ENCODE assay signal across 1 cellular context in the genomic region with DNA sequence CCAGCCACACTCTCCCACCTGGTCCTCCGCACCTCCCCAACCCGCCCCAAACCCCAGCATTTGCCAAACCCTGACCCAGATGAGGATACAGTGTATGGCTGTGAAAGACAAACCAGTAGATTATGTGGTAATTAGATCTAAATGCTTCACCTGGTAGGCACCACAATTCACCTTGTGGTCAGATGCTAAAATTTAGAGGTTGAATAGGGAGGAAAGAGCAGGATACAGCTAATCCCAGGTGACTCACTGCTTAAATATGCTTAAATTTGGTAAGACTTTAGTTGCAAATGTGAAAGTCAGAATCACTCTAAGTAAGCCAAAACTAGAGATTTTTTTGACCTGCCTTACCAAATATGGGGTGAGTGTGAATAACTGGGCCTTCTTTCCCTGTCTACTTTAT.
TF ChIP-seq lines count a peak whose summit lies in the region.

No MANE protein-coding gene starts in this region.

TF ChIP-seq in GM23338, 12 proteins besides CTCF, POLR2A, EP300 and RAD21 (continued from another document):
- TF ChIP-seq, protein P1, sequence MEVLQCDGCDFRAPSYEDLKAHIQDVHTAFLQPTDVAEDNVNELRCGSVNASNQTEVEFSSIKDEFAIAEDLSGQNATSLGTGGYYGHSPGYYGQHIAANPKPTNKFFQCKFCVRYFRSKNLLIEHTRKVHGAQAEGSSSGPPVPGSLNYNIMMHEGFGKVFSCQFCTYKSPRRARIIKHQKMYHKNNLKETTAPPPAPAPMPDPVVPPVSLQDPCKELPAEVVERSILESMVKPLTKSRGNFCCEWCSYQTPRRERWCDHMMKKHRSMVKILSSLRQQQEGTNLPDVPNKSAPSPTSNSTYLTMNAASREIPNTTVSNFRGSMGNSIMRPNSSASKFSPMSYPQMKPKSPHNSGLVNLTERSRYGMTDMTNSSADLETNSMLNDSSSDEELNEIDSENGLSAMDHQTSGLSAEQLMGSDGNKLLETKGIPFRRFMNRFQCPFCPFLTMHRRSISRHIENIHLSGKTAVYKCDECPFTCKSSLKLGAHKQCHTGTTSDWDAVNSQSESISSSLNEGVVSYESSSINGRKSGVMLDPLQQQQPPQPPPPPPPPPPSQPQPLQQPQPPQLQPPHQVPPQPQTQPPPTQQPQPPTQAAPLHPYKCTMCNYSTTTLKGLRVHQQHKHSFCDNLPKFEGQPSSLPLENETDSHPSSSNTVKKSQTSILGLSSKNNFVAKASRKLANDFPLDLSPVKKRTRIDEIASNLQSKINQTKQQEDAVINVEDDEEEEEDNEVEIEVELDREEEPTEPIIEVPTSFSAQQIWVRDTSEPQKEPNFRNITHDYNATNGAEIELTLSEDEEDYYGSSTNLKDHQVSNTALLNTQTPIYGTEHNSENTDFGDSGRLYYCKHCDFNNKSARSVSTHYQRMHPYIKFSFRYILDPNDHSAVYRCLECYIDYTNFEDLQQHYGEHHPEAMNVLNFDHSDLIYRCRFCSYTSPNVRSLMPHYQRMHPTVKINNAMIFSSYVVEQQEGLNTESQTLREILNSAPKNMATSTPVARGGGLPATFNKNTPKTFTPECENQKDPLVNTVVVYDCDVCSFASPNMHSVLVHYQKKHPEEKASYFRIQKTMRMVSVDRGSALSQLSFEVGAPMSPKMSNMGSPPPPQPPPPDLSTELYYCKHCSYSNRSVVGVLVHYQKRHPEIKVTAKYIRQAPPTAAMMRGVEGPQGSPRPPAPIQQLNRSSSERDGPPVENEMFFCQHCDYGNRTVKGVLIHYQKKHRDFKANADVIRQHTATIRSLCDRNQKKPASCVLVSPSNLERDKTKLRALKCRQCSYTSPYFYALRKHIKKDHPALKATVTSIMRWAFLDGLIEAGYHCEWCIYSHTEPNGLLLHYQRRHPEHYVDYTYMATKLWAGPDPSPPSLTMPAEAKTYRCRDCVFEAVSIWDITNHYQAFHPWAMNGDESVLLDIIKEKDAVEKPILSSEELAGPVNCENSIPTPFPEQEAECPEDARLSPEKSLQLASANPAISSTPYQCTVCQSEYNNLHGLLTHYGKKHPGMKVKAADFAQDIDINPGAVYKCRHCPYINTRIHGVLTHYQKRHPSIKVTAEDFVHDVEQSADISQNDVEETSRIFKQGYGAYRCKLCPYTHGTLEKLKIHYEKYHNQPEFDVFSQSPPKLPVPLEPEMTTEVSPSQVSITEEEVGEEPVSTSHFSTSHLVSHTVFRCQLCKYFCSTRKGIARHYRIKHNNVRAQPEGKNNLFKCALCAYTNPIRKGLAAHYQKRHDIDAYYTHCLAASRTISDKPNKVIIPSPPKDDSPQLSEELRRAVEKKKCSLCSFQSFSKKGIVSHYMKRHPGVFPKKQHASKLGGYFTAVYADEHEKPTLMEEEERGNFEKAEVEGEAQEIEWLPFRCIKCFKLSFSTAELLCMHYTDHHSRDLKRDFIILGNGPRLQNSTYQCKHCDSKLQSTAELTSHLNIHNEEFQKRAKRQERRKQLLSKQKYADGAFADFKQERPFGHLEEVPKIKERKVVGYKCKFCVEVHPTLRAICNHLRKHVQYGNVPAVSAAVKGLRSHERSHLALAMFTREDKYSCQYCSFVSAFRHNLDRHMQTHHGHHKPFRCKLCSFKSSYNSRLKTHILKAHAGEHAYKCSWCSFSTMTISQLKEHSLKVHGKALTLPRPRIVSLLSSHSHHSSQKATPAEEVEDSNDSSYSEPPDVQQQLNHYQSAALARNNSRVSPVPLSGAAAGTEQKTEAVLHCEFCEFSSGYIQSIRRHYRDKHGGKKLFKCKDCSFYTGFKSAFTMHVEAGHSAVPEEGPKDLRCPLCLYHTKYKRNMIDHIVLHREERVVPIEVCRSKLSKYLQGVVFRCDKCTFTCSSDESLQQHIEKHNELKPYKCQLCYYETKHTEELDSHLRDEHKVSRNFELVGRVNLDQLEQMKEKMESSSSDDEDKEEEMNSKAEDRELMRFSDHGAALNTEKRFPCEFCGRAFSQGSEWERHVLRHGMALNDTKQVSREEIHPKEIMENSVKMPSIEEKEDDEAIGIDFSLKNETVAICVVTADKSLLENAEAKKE (CRISPR knock-in tag; IDR thresholded peaks at IDR 0.05), result no peak
- TF ChIP-seq JUNB (IDR thresholded peaks at IDR 0.05; ENCODE audit: unreplicated experiment), result no peak
- no peak for TF ChIP-seq NANOG (IDR thresholded peaks at IDR 0.05; ENCODE audit: borderline replicate concordance)
TF ChIP-seq in GM23338: peak in this region for 0.
